Comparison of ENCODE assay signal across 1 cellular context in genomic region chr1:171784779-171785178, GRCh38.
TF ChIP-seq lines count a peak whose summit lies in the region.

No MANE protein-coding gene starts in this region.

TF ChIP-seq in GM23338, 12 proteins besides CTCF, POLR2A, EP300 and RAD21 (continued from another document):
- TF ChIP-seq ETS1 (IDR thresholded peaks at IDR 0.05) (no peak), POLR2AphosphoS5 (IDR thresholded peaks at IDR 0.05; ENCODE audit: low read depth) (no peak), REST (IDR thresholded peaks at IDR 0.05; ENCODE audit: unreplicated experiment) (no peak), ZNF462 (CRISPR knock-in tag; IDR thresholded peaks at IDR 0.05) (no peak), ZNF114 (CRISPR knock-in tag; IDR thresholded peaks at IDR 0.05) (no peak), ZNF331 (CRISPR knock-in tag; IDR thresholded peaks at IDR 0.05; ENCODE audit: low read depth) (no peak)
